In genomic region chr6:89566930-89567634, GRCh38 we compare ENCODE assay signal across 19 cellular contexts.
DNase-seq lines count a peak whose midpoint lies in the region; ATAC-seq and TF ChIP-seq lines count a peak whose summit lies in the region.
"Had no signal": no experiment of that assay in that cellular context is flagged by ENCODE, and none has a peak within 500 bp of the region (broad histone marks: within the 10 kb centered on the region; RNA-seq: fewer than 3 reads in every experiment).

No MANE protein-coding gene starts in this region.

- intact Hi-C loops in lower lobe of right lung (cut with DNase I) (no loop called here), tibial artery (cut with DNase I; ENCODE audit: low total_unique reads) (loop anchor here (10.0 kb wide), 1 partner anchor 82 kb away; no protein-coding TSS in a partner anchor)

- H3K27ac Mint-ChIP-seq in activated T-helper 17 cell treated with anti-CD3 and anti-CD28 coated beads, Interleukin-2, amount 50 U/mL, for 72 hours, result no peak overlapping the region
- H3K27ac Mint-ChIP-seq: activated CD4-positive, alpha-beta T cell treated with anti-CD3 and anti-CD28 coated beads, Interleukin-2, amount 10 ng/mL, durations not matched to agents 7 days and 5 days; activated naive CD8-positive, alpha-beta T cell; CD14-positive monocyte; stimulated activated naive B cell treated with anti-CD40 and anti-IgM and Interleukin-4, amounts not matched to agents 10 μg/mL and 1 μg/mL and 100 μg/mL, for 72 hours had no signal

- no peak for TF ChIP-seq CTCF in lower lobe of right lung (IDR thresholded peaks at IDR 0.05)
- TF ChIP-seq CTCF in tibial artery (IDR thresholded peaks at IDR 0.05), result no peak

- H3K36me3 Mint-ChIP-seq in activated T-helper 17 cell treated with anti-CD3 and anti-CD28 coated beads, Interleukin-2, amount 50 U/mL, for 72 hours (ENCODE audit: low read depth), result no peaks in the 10 kb centered on the region
- H3K36me3 Mint-ChIP-seq: activated naive CD8-positive, alpha-beta T cell; CD14-positive monocyte had no signal

- no peaks in the 10 kb centered on the region for H3K27me3 Mint-ChIP-seq in activated T-helper 17 cell treated with anti-CD3 and anti-CD28 coated beads, Interleukin-2, amount 50 U/mL, for 72 hours
- H3K27me3 Mint-ChIP-seq: activated naive CD8-positive, alpha-beta T cell; stimulated activated naive B cell treated with anti-CD40 and anti-IgM and Interleukin-4, amounts not matched to agents 10 μg/mL and 1 μg/mL and 100 μg/mL, for 72 hours had no signal

- no peak overlapping the region for H3K27ac ChIP-seq in lower lobe of right lung
- peak overlapping the region; percentile 66 to 73 for H3K27ac ChIP-seq in tibial artery
- H3K27ac ChIP-seq: A549, prostate gland had no signal

- H3K4me1 Mint-ChIP-seq in activated T-helper 17 cell treated with anti-CD3 and anti-CD28 coated beads, Interleukin-2, amount 50 U/mL, for 72 hours, result no peaks in the 10 kb centered on the region
- H3K4me1 Mint-ChIP-seq: activated CD4-positive, alpha-beta T cell treated with anti-CD3 and anti-CD28 coated beads, Interleukin-2, amount 10 ng/mL, durations not matched to agents 7 days and 5 days; CD14-positive monocyte had no signal

- peaks cover 9% of the 10 kb centered on the region for H3K4me1 ChIP-seq in lower lobe of right lung
- peaks cover 0 to 54% (median 33%) of the 10 kb centered on the region in 4 donors for H3K4me1 ChIP-seq in tibial artery
- H3K4me1 ChIP-seq: A549, prostate gland had no signal

- H3K9me3 Mint-ChIP-seq in activated T-helper 17 cell treated with anti-CD3 and anti-CD28 coated beads, Interleukin-2, amount 50 U/mL, for 72 hours, result no peaks in the 10 kb centered on the region
- H3K9me3 Mint-ChIP-seq: activated CD4-positive, alpha-beta T cell treated with anti-CD3 and anti-CD28 coated beads, Interleukin-2, amount 10 ng/mL, durations not matched to agents 7 days and 5 days had no signal

- H3K27me3 ChIP-seq in lower lobe of right lung (ENCODE audit: low read depth) (no peaks in the 10 kb centered on the region), tibial artery (no peaks in the 10 kb centered on the region)

- H3K4me3 ChIP-seq in lower lobe of right lung (no peak overlapping the region), tibial artery (no peak overlapping the region)
- H3K4me3 ChIP-seq: A549, prostate gland had no signal

- ATAC-seq in lower lobe of right lung (peak; percentile 9 to 29), GM21390 (IDR thresholded peaks at IDR 0.05; ENCODE audit: unreplicated experiment) (no peak)
- no peak for ATAC-seq in activated T-helper 17 cell treated with anti-CD3 and anti-CD28 coated beads, Interleukin-2, amount 50 U/mL, for 72 hours (replicated peaks)
- ATAC-seq: A549; left colon; Panc1; stimulated activated naive B cell treated with anti-CD40 and anti-IgM and Interleukin-4, amounts not matched to agents 10 μg/mL and 1 μg/mL and 100 μg/mL, for 72 hours had no signal

- H3K4me3 Mint-ChIP-seq in activated T-helper 17 cell treated with anti-CD3 and anti-CD28 coated beads, Interleukin-2, amount 50 U/mL, for 72 hours, result no peak overlapping the region
- H3K4me3 Mint-ChIP-seq: activated CD4-positive, alpha-beta T cell treated with anti-CD3 and anti-CD28 coated beads, Interleukin-2, amount 10 ng/mL, durations not matched to agents 7 days and 5 days; activated naive CD8-positive, alpha-beta T cell; CD14-positive monocyte; stimulated activated naive B cell treated with anti-CD40 and anti-IgM and Interleukin-4, amounts not matched to agents 10 μg/mL and 1 μg/mL and 100 μg/mL, for 72 hours had no signal

- peak; percentile 10 for DNase-seq in NCI-H146 (lab: John Stamatoyannopoulos, UW)
- no peak for DNase-seq in NCI-H146 treated with DMSO at 0.1 percent for 48 hours (lab: John Stamatoyannopoulos, UW; ENCODE audit: unreplicated experiment)
- peak; percentile 90 for DNase-seq in astrocyte of the hippocampus (ENCODE audit: low read depth, low spot score)
- no peak for DNase-seq in lower lobe of right lung
- DNase-seq in tibial artery, result no peak
- no peak for DNase-seq in NCI-H2171 treated with DMSO at 0.1 percent for 48 hours (lab: John Stamatoyannopoulos, UW)
- DNase-seq: activated CD4-positive, alpha-beta T cell treated with anti-CD3 and anti-CD28 coated beads, Interleukin-2, amount 10 ng/mL, durations not matched to agents 7 days and 5 days; activated T-cell treated with anti-CD3 and anti-CD28 coated beads for 4 hours; central memory CD4-positive, alpha-beta T cell; left colon; NCI-H187 treated with DMSO at 0.1 percent for 48 hours; stimulated activated naive B cell treated with anti-CD40 and anti-IgM and Interleukin-4, amounts not matched to agents 10 μg/mL and 1 μg/mL and 100 μg/mL, for 72 hours had no signal

- H3K9me3 ChIP-seq in lower lobe of right lung (no peaks in the 10 kb centered on the region), tibial artery (no peaks in the 10 kb centered on the region)
- H3K9me3 ChIP-seq: A549, prostate gland had no signal

- H3K36me3 ChIP-seq in lower lobe of right lung (no peaks in the 10 kb centered on the region), tibial artery (no peaks in the 10 kb centered on the region)
- H3K36me3 ChIP-seq: prostate gland had no signal

Comparison
In these comparisons a context has a peak if more than half of its experiments do, and no peak if none do; other contexts are left out.
1. DNase-seq: peak in NCI-H146 (single experiment) and astrocyte of the hippocampus (single experiment); none in NCI-H146 treated with DMSO at 0.1 percent for 48 hours (single experiment), lower lobe of right lung (single experiment), tibial artery (0 of 2) and NCI-H2171 treated with DMSO at 0.1 percent for 48 hours (single experiment).
2. ATAC-seq: peak in lower lobe of right lung (2 of 2); none in activated T-helper 17 cell treated with anti-CD3 and anti-CD28 coated beads, Interleukin-2, amount 50 U/mL, for 72 hours (single experiment) and GM21390 (single experiment).